Comparison of ENCODE assay signal across 8 cellular contexts in genomic region chr10:98425511-98426352, GRCh38. TPM values are rescaled to one million over a fixed set of nuclear protein-coding genes. Genes with fewer than 3 reads are reported as not detected.
DNase-seq lines count a peak whose midpoint lies in the region; ATAC-seq, FAIRE-seq and TF ChIP-seq lines count a peak whose summit lies in the region.

No MANE protein-coding gene starts in this region.

- TF ChIP-seq POLR2A in transverse colon (IDR thresholded peaks at IDR 0.05): no peak

- H3K27me3 Mint-ChIP-seq in T-helper 17 cell: no peaks in the 10 kb centered on the region

- no peaks in the 10 kb centered on the region for H3K9me3 ChIP-seq in T-helper 17 cell (ENCODE audit: control insufficient read depth, low read length, poor library complexity, severe bottlenecking)
- H3K9me3 ChIP-seq in lower lobe of right lung: no peaks in the 10 kb centered on the region
- H3K9me3 ChIP-seq in transverse colon: no peaks in the 10 kb centered on the region

- H3K27ac ChIP-seq in C4-2B (no peak overlapping the region), HL-60 (replicated peaks) (no peak overlapping the region), lower lobe of right lung (no peak overlapping the region), transverse colon (no peak overlapping the region)

- 86 to 100% methylated on average over 2 to 21 of the region's 21 CpGs for WGBS in transverse colon (ENCODE audit: low coverage in 1 of 2), 2 donors

- TF ChIP-seq CTCF in C4-2B (conservative IDR thresholded peaks at IDR 0.05) (peak; percentile 91), HL-60 (IDR thresholded peaks at IDR 0.05; ENCODE audit: insufficient read depth, low read length) (peak; percentile 91), bronchial epithelial cell (IDR thresholded peaks at IDR 0.05; ENCODE audit: insufficient read depth, low read length, severe bottlenecking) (peak; percentile 88), lower lobe of right lung (IDR thresholded peaks at IDR 0.05) (peak; percentile 78), transverse colon (IDR thresholded peaks at IDR 0.05) (peak; percentile 58 to 72 (median 70))

- peak; percentile 47 for FAIRE-seq in bronchial epithelial cell (lab: Jason Lieb, UNC)

- no peak overlapping the region for H3K4me3 Mint-ChIP-seq in T-helper 17 cell

- in situ Hi-C loops in transverse colon (cut with MboI; ENCODE audit: low pct_ligation_motif_present in 1 of 4, low pct_unique_long_range_greater_than_20kb in 1 of 4, low sequenced_read_pairs in 3 of 4): no loop called here

- no peak overlapping the region for H3K4me3 ChIP-seq in HL-60 (replicated peaks; ENCODE audit: insufficient read depth, low read length)
- no peak overlapping the region for H3K4me3 ChIP-seq in bronchial epithelial cell (ENCODE audit: low read depth, low read length)
- H3K4me3 ChIP-seq in lower lobe of right lung: no peak overlapping the region
- no peak overlapping the region for H3K4me3 ChIP-seq in transverse colon

- intact Hi-C loops in lower lobe of right lung (cut with DNase I): no loop called here
- intact Hi-C loops in transverse colon (cut with DNase I; ENCODE audit: low total_unique reads): no loop called here

- DNase-seq in HL-60 (ENCODE audit: low read depth in 1 of 2, low spot score in 1 of 2) (peak in 1 of 2 experiments; percentile 45), T-helper 17 cell (peak in 1 of 3 donors; percentile 25), bronchial epithelial cell (ENCODE audit: low read depth) (peak; percentile 34), lower lobe of right lung (no peak), transverse colon (peak; percentile 56)

- H3K27me3 ChIP-seq in HL-60 (ENCODE audit: insufficient read depth, poor library complexity, severe bottlenecking) (no peaks in the 10 kb centered on the region), bronchial epithelial cell (ENCODE audit: control insufficient read depth, insufficient read depth, low read length) (no peaks in the 10 kb centered on the region), lower lobe of right lung (ENCODE audit: low read depth) (no peaks in the 10 kb centered on the region), transverse colon (no peaks in the 10 kb centered on the region)

- H3K36me3 Mint-ChIP-seq in T-helper 17 cell (ENCODE audit: low read depth): peaks cover 5% of the 10 kb centered on the region

- no peaks in the 10 kb centered on the region for H3K4me1 Mint-ChIP-seq in T-helper 17 cell

- H3K4me1 ChIP-seq in lower lobe of right lung: no peaks in the 10 kb centered on the region
- H3K4me1 ChIP-seq in transverse colon: no peaks in the 10 kb centered on the region

- no peak overlapping the region for H3K27ac Mint-ChIP-seq in T-helper 17 cell

- TF ChIP-seq EP300 in transverse colon (IDR thresholded peaks at IDR 0.05; ENCODE audit: low read depth): no peak

- peak; percentile 68 for ATAC-seq in GM18907 (IDR thresholded peaks at IDR 0.05; ENCODE audit: unreplicated experiment)
- ATAC-seq in T-helper 17 cell: peak; percentile 81
- ATAC-seq in lower lobe of right lung: peak; percentile 68 to 70
- ATAC-seq in GM21825 (IDR thresholded peaks at IDR 0.05; ENCODE audit: unreplicated experiment): no peak

- H3K36me3 ChIP-seq in bronchial epithelial cell (ENCODE audit: control insufficient read depth, insufficient read depth, low read length): peaks cover 16% of the 10 kb centered on the region
- peaks cover 93% of the 10 kb centered on the region for H3K36me3 ChIP-seq in lower lobe of right lung
- H3K36me3 ChIP-seq in transverse colon: peaks cover 0 to 26% (median 4%) of the 10 kb centered on the region in 4 donors

RNA-seq across cellular contexts. Expression of gene PYROXD2, which starts 10.8 kb away (rescaled TPM):
- total RNA-seq in T-helper 17 cell (10 to 100 TPM; 21.5 to 25.4 TPM), bronchial epithelial cell (0.77 and 1.1 TPM in 2 replicates), lower lobe of right lung (17.8 TPM), transverse colon (10 to 100 TPM in 1 of 4 donors, 1 to 10 TPM in 3; 3.0 to 14.9 (median 8.4) TPM)

RNA-seq across cellular contexts. Expression of gene HPS1, which starts 21.0 kb away (rescaled TPM):
- total RNA-seq in T-helper 17 cell (10 to 100 TPM; 76.5 to 79.3 TPM), bronchial epithelial cell (15.8 and 26.9 TPM in 2 replicates), lower lobe of right lung (86.3 TPM), transverse colon (100 to 1,000 TPM in 2 of 4 donors, 10 to 100 TPM in 2; 62.9 to 160 (median 95.1) TPM)
